1 cellular context compared by ENCODE assay signal in genomic region chr18:31206787-31207381, GRCh38.
TF ChIP-seq lines count a peak whose summit lies in the region.

No MANE protein-coding gene starts in this region.

TF ChIP-seq in HepG2, 621 proteins besides CTCF, POLR2A, EP300 and RAD21 (continued from another document and continues in another):
- no peak for TF ChIP-seq ZNF281 (CRISPR knock-in tag; IDR thresholded peaks at IDR 0.05; ENCODE audit: borderline replicate concordance)
- peak; percentile 30 for TF ChIP-seq XRCC5 (optimal IDR thresholded peaks at IDR 0.05; ENCODE audit: low read length)
- TF ChIP-seq ZNF558 (CRISPR knock-in tag; IDR thresholded peaks at IDR 0.05; ENCODE audit: borderline replicate concordance), result no peak
- TF ChIP-seq ZBTB25 (CRISPR knock-in tag; IDR thresholded peaks at IDR 0.05), result no peak
- TF ChIP-seq TOE1 (CRISPR knock-in tag; IDR thresholded peaks at IDR 0.05), result no peak
- TF ChIP-seq ZNF687 (CRISPR knock-in tag; IDR thresholded peaks at IDR 0.05), result peak; percentile 33
- no peak for TF ChIP-seq MLX (CRISPR knock-in tag; IDR thresholded peaks at IDR 0.05)
- TF ChIP-seq ZNF678 (CRISPR knock-in tag; IDR thresholded peaks at IDR 0.05), result no peak
- no peak for TF ChIP-seq IKZF5 (CRISPR knock-in tag; IDR thresholded peaks at IDR 0.05)
- no peak for TF ChIP-seq PBX3 (CRISPR knock-in tag; IDR thresholded peaks at IDR 0.05; ENCODE audit: borderline replicate concordance)
- TF ChIP-seq NFYB (CRISPR knock-in tag; IDR thresholded peaks at IDR 0.05), result peak; percentile 50
- TF ChIP-seq EED (CRISPR knock-in tag; IDR thresholded peaks at IDR 0.05), result no peak
- no peak for TF ChIP-seq ZBTB49 (CRISPR knock-in tag; IDR thresholded peaks at IDR 0.05; ENCODE audit: borderline replicate concordance)
- TF ChIP-seq ZMYM4 (CRISPR knock-in tag; IDR thresholded peaks at IDR 0.05), result peak; percentile 45; the same call in 1 of the 2 replicates
- no peak for TF ChIP-seq GPN1 (CRISPR knock-in tag; IDR thresholded peaks at IDR 0.05; ENCODE audit: borderline replicate concordance)
- no peak for TF ChIP-seq NR0B2 (CRISPR knock-in tag; IDR thresholded peaks at IDR 0.05)
- TF ChIP-seq ZNF629 (CRISPR knock-in tag; conservative IDR thresholded peaks at IDR 0.05), result no peak
- TF ChIP-seq ZNF598 (CRISPR knock-in tag; IDR thresholded peaks at IDR 0.05; ENCODE audit: borderline replicate concordance), result no peak
- TF ChIP-seq ZNF446 (CRISPR knock-in tag; IDR thresholded peaks at IDR 0.05), result no peak
- TF ChIP-seq RFX1 (IDR thresholded peaks at IDR 0.05), result no peak
- no peak for TF ChIP-seq CAMTA2 (CRISPR knock-in tag; IDR thresholded peaks at IDR 0.05; ENCODE audit: borderline replicate concordance)
- no peak for TF ChIP-seq IKZF4 (CRISPR knock-in tag; IDR thresholded peaks at IDR 0.05; ENCODE audit: borderline replicate concordance, low read depth, not compliant biosample characterization)
- no peak for TF ChIP-seq ZNF225 (CRISPR knock-in tag; IDR thresholded peaks at IDR 0.05)
- no peak for TF ChIP-seq ZNF318 (CRISPR knock-in tag; IDR thresholded peaks at IDR 0.05)
- no peak for TF ChIP-seq SMAD1 (CRISPR knock-in tag; IDR thresholded peaks at IDR 0.05; ENCODE audit: borderline replicate concordance, low read depth)
- TF ChIP-seq PTBP1 (IDR thresholded peaks at IDR 0.05; ENCODE audit: low read depth, low read length, poor library complexity, severe bottlenecking), result no peak
- TF ChIP-seq ZNF564 (CRISPR knock-in tag; IDR thresholded peaks at IDR 0.05), result no peak
- TF ChIP-seq ZNF713 (CRISPR knock-in tag; IDR thresholded peaks at IDR 0.05), result no peak
- no peak for TF ChIP-seq ZNF275 (CRISPR knock-in tag; IDR thresholded peaks at IDR 0.05; ENCODE audit: borderline replicate concordance)
